In genomic region chr11:62560566-62561103, GRCh38 we compare ENCODE assay signal across 8 cellular contexts. TPM values are rescaled to one million over a fixed set of nuclear protein-coding genes. Genes with fewer than 3 reads are reported as not detected.
DNase-seq lines count a peak whose midpoint lies in the region; ATAC-seq and TF ChIP-seq lines count a peak whose summit lies in the region.

No MANE protein-coding gene starts in this region.

- ATAC-seq in HG03432 (IDR thresholded peaks at IDR 0.05; ENCODE audit: unreplicated experiment), result no peak

- TF ChIP-seq POLR2A in erythroblast (IDR thresholded peaks at IDR 0.05; ENCODE audit: low read length), result no peak

- DNase-seq in activated CD4-positive, CD25-positive, alpha-beta regulatory T cell (lab: John Stamatoyannopoulos, UW), result peak; percentile 25 to 61 (median 54)
- DNase-seq in activated CD4-positive, CD25-positive, alpha-beta regulatory T cell treated with anti-CD3 and anti-CD28 coated beads, Interleukin-2, amount 50 U/mL, for 72 hours, result no peak
- DNase-seq in NCI-H82 (lab: John Stamatoyannopoulos, UW) (peak; percentile 73), erythroblast (lab: John Stamatoyannopoulos, UW) (peak; percentile 80 to 89), myocyte (ENCODE audit: low read depth) (peak; percentile 98), stromal cell of bone marrow (ENCODE audit: low read depth) (peak; percentile 93)
- DNase-seq in activated CD8-positive, alpha-beta memory T cell treated with anti-CD3 and anti-CD28 coated beads, Interleukin-2, amount 50 U/mL, for 1 hour (ENCODE audit: extremely low read depth), result peak; percentile 76

RNA-seq across cellular contexts. Expression of gene EEF1G, which starts 13.1 kb away (rescaled TPM):
- total RNA-seq in myocyte, result 1,484 and 1,704 TPM in 2 replicates
- 1,763 TPM for polyA plus RNA-seq in myocyte (2012)

RNA-seq across cellular contexts. Expression of gene AHNAK, which starts 14.0 kb away (rescaled TPM):
- 141 and 144 TPM in 2 replicates for total RNA-seq in myocyte
- polyA plus RNA-seq in myocyte (2012), result 151 TPM

RNA-seq across cellular contexts. Expression of gene TUT1, which starts 30.7 kb away (rescaled TPM):
- total RNA-seq in myocyte, result 7.5 and 8.1 TPM in 2 replicates
- polyA plus RNA-seq in myocyte (2012), result 13.5 TPM

RNA-seq across cellular contexts. Expression of gene MTA2, which starts 41.0 kb away (rescaled TPM):
- total RNA-seq in myocyte, result 66.9 and 72.4 TPM in 2 replicates
- 51.4 TPM for polyA plus RNA-seq in myocyte (2012)

RNA-seq across cellular contexts. Expression of gene EML3, which starts 51.9 kb away (rescaled TPM):
- total RNA-seq in myocyte, result 11.3 and 17.6 TPM in 2 replicates
- 31.5 TPM for polyA plus RNA-seq in myocyte (2012)
